ENCODE assay signal across 1 cellular context in genomic region chr10:101060036-101060950, GRCh38.
TF ChIP-seq lines count a peak whose summit lies in the region.

No MANE protein-coding gene starts in this region.

TF ChIP-seq in HepG2, 621 proteins besides CTCF, POLR2A, EP300 and RAD21 (continued from another document and continues in another):
- TF ChIP-seq TIGD3 (CRISPR knock-in tag; IDR thresholded peaks at IDR 0.05; ENCODE audit: borderline replicate concordance) (0 out of 2 replicates have a peak, but pooled peaks have one; percentile 35), KDM3A (CRISPR knock-in tag; IDR thresholded peaks at IDR 0.05; ENCODE audit: low read depth) (no peak), ZFP62 (CRISPR knock-in tag; IDR thresholded peaks at IDR 0.05) (no peak), FOSL2 (CRISPR knock-in tag; IDR thresholded peaks at IDR 0.05) (no peak), MXD3 (CRISPR knock-in tag; IDR thresholded peaks at IDR 0.05) (no peak), BATF2 (CRISPR knock-in tag; IDR thresholded peaks at IDR 0.05) (0 out of 2 replicates have a peak, but pooled peaks have one; percentile 6), ZMAT3 (CRISPR knock-in tag; conservative IDR thresholded peaks at IDR 0.05) (peak; percentile 2; the same call in 1 of the 2 replicates), ZBTB2 (CRISPR knock-in tag; IDR thresholded peaks at IDR 0.05; ENCODE audit: low read depth) (peak; percentile 42), ZNF790 (CRISPR knock-in tag; IDR thresholded peaks at IDR 0.05; ENCODE audit: borderline replicate concordance) (no peak), SMC3 (IDR thresholded peaks at IDR 0.05; ENCODE audit: low read length) (peak; percentile 96), MYPOP (CRISPR knock-in tag; IDR thresholded peaks at IDR 0.05) (peak; percentile 51; the same call in 1 of the 2 replicates), CREM (IDR thresholded peaks at IDR 0.05) (peak; percentile 44), CREM (CRISPR knock-in tag; IDR thresholded peaks at IDR 0.05) (no peak), ZSCAN25 (CRISPR knock-in tag; IDR thresholded peaks at IDR 0.05) (no peak), ARID2 (CRISPR knock-in tag; IDR thresholded peaks at IDR 0.05; ENCODE audit: borderline replicate concordance) (0 out of 2 replicates have a peak, but pooled peaks have one; percentile 17), ZNF724P (CRISPR knock-in tag; IDR thresholded peaks at IDR 0.05; ENCODE audit: borderline replicate concordance) (0 out of 2 replicates have a peak, but pooled peaks have one; percentile 2), ZNF839 (CRISPR knock-in tag; IDR thresholded peaks at IDR 0.05; ENCODE audit: borderline replicate concordance) (0 out of 2 replicates have a peak, but pooled peaks have one; percentile 11), ATF4 (CRISPR knock-in tag; IDR thresholded peaks at IDR 0.05) (peak in 1 of 2 experiments; percentile 54; a peak in 1 of 4 replicates), SIN3A (IDR thresholded peaks at IDR 0.05; ENCODE audit: borderline replicate concordance, low read depth, low read length) (peak; percentile 100), ZNF878 (CRISPR knock-in tag; IDR thresholded peaks at IDR 0.05) (0 out of 2 replicates have a peak, but pooled peaks have one; percentile 58), CREB1 (IDR thresholded peaks at IDR 0.05) (no peak), CREB1 (CRISPR knock-in tag; IDR thresholded peaks at IDR 0.05) (0 out of 2 replicates have a peak, but pooled peaks have one; percentile 3), SKIL (CRISPR knock-in tag; IDR thresholded peaks at IDR 0.05; ENCODE audit: borderline replicate concordance) (no peak), SOX13 (IDR thresholded peaks at IDR 0.05) (no peak), SOX13 (CRISPR knock-in tag; conservative IDR thresholded peaks at IDR 0.05 in 1 of 2, IDR thresholded peaks at IDR 0.05 in 1 of 2) (no peak), ELF1 (CRISPR knock-in tag; IDR thresholded peaks at IDR 0.05) (peak; percentile 76), TAF15 (IDR thresholded peaks at IDR 0.05; ENCODE audit: low read depth, low read length, poor library complexity, severe bottlenecking) (no peak), RXRA (CRISPR knock-in tag; IDR thresholded peaks at IDR 0.05) (no peak), CEBPB (IDR thresholded peaks at IDR 0.05; ENCODE audit: borderline replicate concordance, low read depth, low read length) (no peak), MED1 (CRISPR knock-in tag; IDR thresholded peaks at IDR 0.05) (peak; percentile 17; the same call in 1 of the 2 replicates), ETV6 (CRISPR knock-in tag; conservative IDR thresholded peaks at IDR 0.05) (no peak), ZBTB20 (CRISPR knock-in tag; IDR thresholded peaks at IDR 0.05; ENCODE audit: borderline replicate concordance, low read depth) (peak; percentile 57), DNMT1 (CRISPR knock-in tag; IDR thresholded peaks at IDR 0.05) (no peak), GMEB2 (CRISPR knock-in tag; IDR thresholded peaks at IDR 0.05; ENCODE audit: low read depth) (no peak), GATAD1 (CRISPR knock-in tag; IDR thresholded peaks at IDR 0.05) (peak; percentile 88), KLF15 (CRISPR knock-in tag; IDR thresholded peaks at IDR 0.05; ENCODE audit: borderline replicate concordance) (no peak), KLF16 (CRISPR knock-in tag; IDR thresholded peaks at IDR 0.05) (no peak), MNT (IDR thresholded peaks at IDR 0.05) (no peak; the same call in 1 of the 2 replicates), ZNF761 (CRISPR knock-in tag; conservative IDR thresholded peaks at IDR 0.05) (0 out of 2 replicates have a peak, but pooled peaks have one; percentile 42), RXRB (CRISPR knock-in tag; IDR thresholded peaks at IDR 0.05; ENCODE audit: borderline replicate concordance) (no peak), ZMYM2 (CRISPR knock-in tag; IDR thresholded peaks at IDR 0.05) (no peak), ZNF879 (CRISPR knock-in tag; IDR thresholded peaks at IDR 0.05) (no peak), E2F2 (CRISPR knock-in tag; IDR thresholded peaks at IDR 0.05; ENCODE audit: borderline replicate concordance) (no peak), BORCS8-MEF2B (CRISPR knock-in tag; IDR thresholded peaks at IDR 0.05) (no peak), NFATC3 (CRISPR knock-in tag; IDR thresholded peaks at IDR 0.05) (no peak), USF2 (IDR thresholded peaks at IDR 0.05; ENCODE audit: low read depth, low read length) (no peak), USF2 (CRISPR knock-in tag; IDR thresholded peaks at IDR 0.05; ENCODE audit: borderline replicate concordance) (no peak), KDM5A (IDR thresholded peaks at IDR 0.05; ENCODE audit: borderline replicate concordance, low read length) (peak; percentile 95), TGIF2 (CRISPR knock-in tag; IDR thresholded peaks at IDR 0.05) (peak; percentile 74; the same call in 1 of the 2 replicates), ZNF556 (CRISPR knock-in tag; IDR thresholded peaks at IDR 0.05; ENCODE audit: borderline replicate concordance) (peak; percentile 19; the same call in 1 of the 2 replicates), KMT2B (CRISPR knock-in tag; IDR thresholded peaks at IDR 0.05) (peak; percentile 27; the same call in 1 of the 2 replicates), YEATS2 (CRISPR knock-in tag; IDR thresholded peaks at IDR 0.05; ENCODE audit: borderline replicate concordance) (peak; percentile 63; the same call in 1 of the 2 replicates), ZNF780A (CRISPR knock-in tag; IDR thresholded peaks at IDR 0.05) (0 out of 2 replicates have a peak, but pooled peaks have one; percentile 1), SAP130 (CRISPR knock-in tag; IDR thresholded peaks at IDR 0.05; ENCODE audit: low read depth) (peak; percentile 85), CBFB (CRISPR knock-in tag; IDR thresholded peaks at IDR 0.05) (no peak)
